In genomic region chr5:116527587-116527986, GRCh38 we compare ENCODE assay signal across 27 cellular contexts. TPM values are rescaled to one million over a fixed set of nuclear protein-coding genes. Genes with fewer than 3 reads are reported as not detected.
A peak's percentile ranks its signal among the peaks of the same experiment; 100 is the strongest.
DNase-seq lines count a peak whose midpoint lies in the region; ATAC-seq and TF ChIP-seq lines count a peak whose summit lies in the region.
"Had no signal": no experiment of that assay in that cellular context is flagged by ENCODE, and none has a peak within 500 bp of the region (broad histone marks: within the 10 kb centered on the region; RNA-seq: fewer than 3 reads in every experiment).

No MANE protein-coding gene starts in this region.

- no peak overlapping the region for H3K4ac ChIP-seq in mesenchymal stem cell (ENCODE audit: low read depth in 1 of 2, low read length in 2 of 2)

- no peaks in the 10 kb centered on the region for H3K27me3 ChIP-seq in mesenchymal stem cell (ENCODE audit: control insufficient read depth in 1 of 2, insufficient read depth in 1 of 2, low read length in 2 of 2)
- H3K27me3 ChIP-seq in foreskin keratinocyte: peaks cover 5% of the 10 kb centered on the region
- H3K27me3 ChIP-seq in ascending aorta: no peaks in the 10 kb centered on the region
- H3K27me3 ChIP-seq: breast epithelium, sigmoid colon, upper lobe of left lung had no signal

- peak overlapping the region; percentile 30 for H3K4me3 ChIP-seq in epithelial cell of proximal tubule (ENCODE audit: low read depth, low read length)
- no peak overlapping the region for H3K4me3 ChIP-seq in mesenchymal stem cell (ENCODE audit: insufficient read depth in 1 of 2, low read depth in 1 of 2, low read length in 2 of 2)
- H3K4me3 ChIP-seq in ascending aorta: no peak overlapping the region
- H3K4me3 ChIP-seq: breast epithelium, HAP-1, PC-9, prostate gland, sigmoid colon, upper lobe of left lung had no signal

- no peak overlapping the region for H3K9ac ChIP-seq in mesenchymal stem cell (ENCODE audit: low read length)

- H2BK15ac ChIP-seq in mesenchymal stem cell (ENCODE audit: low read depth, poor library complexity, severe bottlenecking): no peak overlapping the region

- no peak overlapping the region for H4K8ac ChIP-seq in mesenchymal stem cell (ENCODE audit: low read length)

- no peak overlapping the region for H2BK5ac ChIP-seq in mesenchymal stem cell (ENCODE audit: low read depth, low read length, poor library complexity, severe bottlenecking)

- H3K4me2 ChIP-seq in mesenchymal stem cell (ENCODE audit: low read length, poor library complexity, severe bottlenecking): no peak overlapping the region
- H3K4me2 ChIP-seq: PC-9 had no signal

- no peak overlapping the region for H3K23ac ChIP-seq in mesenchymal stem cell (ENCODE audit: low read length in 2 of 2)

- H3K27me3 Mint-ChIP-seq in type B pancreatic cell: no peaks in the 10 kb centered on the region
- H3K27me3 Mint-ChIP-seq: activated CD4-positive, alpha-beta memory T cell treated with anti-CD3 and anti-CD28 coated beads for 36 hours; naive B cell had no signal

- H4K91ac ChIP-seq in mesenchymal stem cell (ENCODE audit: low read length): no peak overlapping the region

- H3K36me3 ChIP-seq in mesenchymal stem cell (ENCODE audit: control insufficient read depth in 1 of 2, insufficient read depth in 2 of 2, low read depth in 1 of 2, low read length in 2 of 2) (no peaks in the 10 kb centered on the region), ascending aorta (no peaks in the 10 kb centered on the region)
- H3K36me3 ChIP-seq: breast epithelium, HAP-1, prostate gland, sigmoid colon, upper lobe of left lung had no signal

- H3K27ac ChIP-seq in mesenchymal stem cell (ENCODE audit: low read length, poor library complexity, severe bottlenecking) (peak overlapping the region; percentile 54), foreskin keratinocyte (no peak overlapping the region), ascending aorta (no peak overlapping the region)
- H3K27ac ChIP-seq: breast epithelium, PC-9, prostate gland, upper lobe of left lung had no signal

- no peak for ATAC-seq in foreskin keratinocyte
- no peak for ATAC-seq in HG03439 (IDR thresholded peaks at IDR 0.05; ENCODE audit: unreplicated experiment)
- ATAC-seq: Right ventricle myocardium inferior had no signal

- intact Hi-C loops in ascending aorta (cut with DNase I): no loop called here

- no peak overlapping the region for H2BK120ac ChIP-seq in mesenchymal stem cell (ENCODE audit: low read depth, low read length)

- peak overlapping the region; percentile 45 for H3K4me3 Mint-ChIP-seq in type B pancreatic cell
- H3K4me3 Mint-ChIP-seq: activated CD4-positive, alpha-beta memory T cell treated with anti-CD3 and anti-CD28 coated beads for 36 hours; activated T-helper 1 cell treated with anti-CD3 and anti-CD28 coated beads, Interleukin-12 subunit alpha, Interleukin-12 subunit beta, Interleukin-2, Interleukin-4 antibody, amounts not matched to agents 30 ng/mL and 10 ng/mL and 1 ng/mL, durations not matched to agents 14 hours and 24 hours and 36 hours; naive B cell had no signal

- peak; percentile 16 for DNase-seq in NCI-H748 (lab: John Stamatoyannopoulos, UW; ENCODE audit: unreplicated experiment)
- no peak for DNase-seq in epithelial cell of proximal tubule (ENCODE audit: low read depth)
- DNase-seq in mesenchymal stem cell: no peak
- DNase-seq in type B pancreatic cell (ENCODE audit: extremely low spot score, unreplicated experiment): no peak
- no peak for DNase-seq in foreskin keratinocyte
- no peak for DNase-seq in ascending aorta (ENCODE audit: low spot score in 2 of 2)
- DNase-seq: activated CD4-positive, alpha-beta memory T cell treated with anti-CD3 and anti-CD28 coated beads for 36 hours; activated CD4-positive, alpha-beta T cell treated with anti-CD3 and anti-CD28 coated beads for 1 hour; activated naive CD4-positive, alpha-beta T cell treated with Interleukin-2 at 50 U/mL for 16 hours; amniotic stem cell; DMS79; Karpas-422; left cardiac atrium; naive B cell; NCI-H1417 treated with DMSO at 0.1 percent for 48 hours; NCI-H2029 treated with DMSO at 0.1 percent for 48 hours; PC-9; sigmoid colon; stimulated activated CD4-positive, alpha-beta T cell treated with anti-CD3 and anti-CD28 coated beads, Interleukin-4, amount 100 ng/mL, for 4 hours; T-helper 2 cell; upper lobe of left lung had no signal

- no peak overlapping the region for H2AFZ ChIP-seq in mesenchymal stem cell (ENCODE audit: low read depth, low read length)
- H2AFZ ChIP-seq: PC-9 had no signal

- no peaks in the 10 kb centered on the region for H3K36me3 Mint-ChIP-seq in type B pancreatic cell
- H3K36me3 Mint-ChIP-seq: activated CD4-positive, alpha-beta memory T cell treated with anti-CD3 and anti-CD28 coated beads for 36 hours; naive B cell had no signal

- H3K14ac ChIP-seq in mesenchymal stem cell (ENCODE audit: low read length in 2 of 2): no peak overlapping the region

- H3K4me1 Mint-ChIP-seq in type B pancreatic cell (ENCODE audit: unreplicated experiment): peaks cover 71% of the 10 kb centered on the region
- H3K4me1 Mint-ChIP-seq: naive B cell had no signal

- H3K27ac Mint-ChIP-seq in type B pancreatic cell: peak overlapping the region; percentile 20
- H3K27ac Mint-ChIP-seq: activated CD4-positive, alpha-beta memory T cell treated with anti-CD3 and anti-CD28 coated beads for 36 hours; activated T-helper 1 cell treated with anti-CD3 and anti-CD28 coated beads, Interleukin-12 subunit alpha, Interleukin-12 subunit beta, Interleukin-2, Interleukin-4 antibody, amounts not matched to agents 30 ng/mL and 10 ng/mL and 1 ng/mL, durations not matched to agents 14 hours and 24 hours and 36 hours; naive B cell had no signal

- peaks cover 11% of the 10 kb centered on the region for H3K79me1 ChIP-seq in mesenchymal stem cell (replicated peaks; ENCODE audit: low read length, poor library complexity, severe bottlenecking)

- TF ChIP-seq CTCF in epithelial cell of proximal tubule (conservative IDR thresholded peaks at IDR 0.05; ENCODE audit: low read depth, low read length) (no peak), type B pancreatic cell (conservative IDR thresholded peaks at IDR 0.05) (no peak), foreskin keratinocyte (conservative IDR thresholded peaks at IDR 0.05) (no peak), ascending aorta (IDR thresholded peaks at IDR 0.05) (no peak)

- H3K9me3 Mint-ChIP-seq in type B pancreatic cell: no peaks in the 10 kb centered on the region
- H3K9me3 Mint-ChIP-seq: activated CD4-positive, alpha-beta memory T cell treated with anti-CD3 and anti-CD28 coated beads for 36 hours; activated T-helper 1 cell treated with anti-CD3 and anti-CD28 coated beads, Interleukin-12 subunit alpha, Interleukin-12 subunit beta, Interleukin-2, Interleukin-4 antibody, amounts not matched to agents 30 ng/mL and 10 ng/mL and 1 ng/mL, durations not matched to agents 14 hours and 24 hours and 36 hours; naive B cell had no signal

- H2BK12ac ChIP-seq in mesenchymal stem cell (ENCODE audit: low read length in 2 of 2): no peak overlapping the region

- H3K9me3 ChIP-seq in mesenchymal stem cell (ENCODE audit: control insufficient read depth, low read length) (no peaks in the 10 kb centered on the region), ascending aorta (no peaks in the 10 kb centered on the region)
- H3K9me3 ChIP-seq: breast epithelium, HAP-1, prostate gland, sigmoid colon, upper lobe of left lung had no signal

- H2AK5ac ChIP-seq in mesenchymal stem cell (ENCODE audit: low read length, severe bottlenecking): no peak overlapping the region

- H3K4me1 ChIP-seq in mesenchymal stem cell (ENCODE audit: control insufficient read depth, insufficient read depth, low read depth, low read length): peaks cover 10% of the 10 kb centered on the region
- H3K4me1 ChIP-seq in foreskin keratinocyte: no peaks in the 10 kb centered on the region
- no peaks in the 10 kb centered on the region for H3K4me1 ChIP-seq in ascending aorta
- H3K4me1 ChIP-seq: breast epithelium, prostate gland had no signal

- WGBS in mesenchymal stem cell: 79% methylated on average over 3 of the region's 6 CpGs

- no peak overlapping the region for H3K18ac ChIP-seq in mesenchymal stem cell (ENCODE audit: low read depth in 1 of 2, low read length in 2 of 2)

RNA-seq across cellular contexts. Expression of gene SEMA6A, which starts 47.0 kb away (rescaled TPM):
- total RNA-seq in epithelial cell of proximal tubule (8.3 and 11.6 TPM in 2 replicates), type B pancreatic cell (ENCODE audit: low replicate concordance) (74.0 and 84.2 TPM in 2 replicates), foreskin keratinocyte (0.34 and 0.49 TPM in 2 replicates), ascending aorta (17.8 TPM)
- 8.8 TPM for polyA plus RNA-seq in mesenchymal stem cell (2013, experiment 1 of 2)
- polyA plus RNA-seq in mesenchymal stem cell (2013, experiment 2 of 2): 8.0 TPM
- polyA plus RNA-seq in foreskin keratinocyte: 0.10 and 0.20 TPM in 2 replicates
- total RNA-seq: activated CD4-positive, alpha-beta memory T cell treated with anti-CD3 and anti-CD28 coated beads for 36 hours; PC-9 had no signal
